29 cellular contexts compared by ENCODE assay signal in the genomic region with DNA sequence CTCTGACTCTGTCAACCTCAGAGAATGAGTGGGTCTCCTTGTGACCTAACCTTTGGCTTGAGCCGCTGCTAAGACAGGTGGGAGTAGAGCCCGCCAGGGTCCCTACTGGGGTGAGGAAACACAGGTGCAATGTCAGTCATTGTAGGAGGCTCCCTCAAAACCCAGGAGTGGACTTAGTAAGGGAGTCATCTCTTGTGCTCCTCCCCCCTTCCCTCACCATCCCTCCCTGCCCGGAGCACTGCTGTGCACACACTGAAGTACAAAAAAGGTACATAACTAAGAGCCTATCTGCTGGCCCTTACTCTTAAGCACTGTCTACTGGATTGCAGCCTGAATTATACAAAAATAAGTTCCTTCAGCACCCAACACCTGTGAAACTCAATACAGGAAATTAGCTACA.
"Had no signal": no experiment of that assay in that cellular context is flagged by ENCODE, and none has a peak within 500 bp of the region (broad histone marks: within the 10 kb centered on the region; RNA-seq: fewer than 3 reads in every experiment).

No MANE protein-coding gene starts in this region.

- H3K9me3 ChIP-seq: ovary, right lobe of liver, sigmoid colon, thoracic aorta, thyroid gland, tibial nerve, upper lobe of left lung, vagina had no signal

- H3K27ac Mint-ChIP-seq: natural killer cell treated with Interleukin-12 subunit alpha and Interleukin-12 subunit beta and Interleukin-15 and Interleukin-18, amount 100 ng/mL, for 72 hours; nephron progenitor cell; progenitor cell of endocrine pancreas; stimulated activated effector memory CD8-positive, alpha-beta T cell treated with anti-CD3 and anti-CD28 coated beads, Interleukin-12 subunit alpha, Interleukin-12 subunit beta, amount 100 ng/mL, for 72 hours; stimulated activated naive B cell treated with anti-CD40 and anti-IgM and Interleukin-4, amounts not matched to agents 10 μg/mL and 1 μg/mL and 100 μg/mL, for 72 hours; stimulated activated naive CD8-positive, alpha-beta T cell treated with anti-CD3 and anti-CD28 coated beads, Interleukin-15, Interleukin-2, amounts not matched to agents 100 ng/mL and 50 ng/mL, for 24 hours had no signal

- H3K9me3 Mint-ChIP-seq: stimulated activated naive CD8-positive, alpha-beta T cell treated with anti-CD3 and anti-CD28 coated beads, Interleukin-15, Interleukin-2, amounts not matched to agents 100 ng/mL and 50 ng/mL, for 24 hours had no signal

- H2AFZ ChIP-seq: parathyroid adenoma had no signal

- H3K4me1 Mint-ChIP-seq: nephron progenitor cell; neural crest cell; stimulated activated effector memory CD8-positive, alpha-beta T cell treated with anti-CD3 and anti-CD28 coated beads, Interleukin-12 subunit alpha, Interleukin-12 subunit beta, amount 100 ng/mL, for 72 hours; stimulated activated naive B cell treated with anti-CD40 and anti-IgM and Interleukin-4, amounts not matched to agents 10 μg/mL and 1 μg/mL and 100 μg/mL, for 72 hours had no signal

- ATAC-seq: psoas muscle; right cardiac atrium; stimulated activated naive B cell treated with anti-CD40 and anti-IgM and Interleukin-4, amounts not matched to agents 10 μg/mL and 1 μg/mL and 100 μg/mL, for 72 hours had no signal

- H3K79me2 ChIP-seq: parathyroid adenoma had no signal

- H3K27me3 Mint-ChIP-seq: progenitor cell of endocrine pancreas had no signal

- FAIRE-seq: small intestine, urothelium cell line had no signal

- H3K4me3 ChIP-seq: ovary, psoas muscle, right lobe of liver, sigmoid colon, stomach, thoracic aorta, thyroid gland, tibial nerve, upper lobe of left lung, vagina had no signal

- H3K27ac ChIP-seq: ovary, parathyroid adenoma, psoas muscle, right lobe of liver, sigmoid colon, stomach, thoracic aorta, thyroid gland, tibial nerve, upper lobe of left lung, vagina had no signal

- DNase-seq: nephron progenitor cell; occipital lobe; ovary; posterior cingulate gyrus; psoas muscle; right cardiac atrium; right lobe of liver; sigmoid colon; small intestine; stimulated activated CD4-positive, alpha-beta T cell treated with anti-CD3 and anti-CD28 coated beads, Interleukin-15, amount 100 ng/mL, for 24 hours; stimulated activated CD4-positive, alpha-beta T cell treated with anti-CD3 and anti-CD28 coated beads, Interleukin-2, amount 100 ng/mL, for 24 hours; stimulated activated CD4-positive, alpha-beta T cell treated with anti-CD3 and anti-CD28 coated beads, Interleukin-2, amount 100 ng/mL, for 48 hours; stimulated activated CD4-positive, alpha-beta T cell treated with anti-CD3 and anti-CD28 coated beads, Interleukin-4, amount 100 ng/mL, for 24 hours; stimulated activated naive B cell treated with anti-CD40 and anti-IgM and Interleukin-4, amounts not matched to agents 10 μg/mL and 1 μg/mL and 100 μg/mL, for 72 hours; stimulated activated naive CD4-positive, alpha-beta T cell treated with Interleukin-2 at 50 U/mL for 16 hours; stomach; thyroid gland; trophoblast cell; upper lobe of left lung had no signal

- H3K36me3 Mint-ChIP-seq: natural killer cell treated with Interleukin-12 subunit alpha and Interleukin-12 subunit beta and Interleukin-15 and Interleukin-18, amount 100 ng/mL, for 72 hours; stimulated activated effector memory CD8-positive, alpha-beta T cell treated with anti-CD3 and anti-CD28 coated beads, Interleukin-12 subunit alpha, Interleukin-12 subunit beta, amount 100 ng/mL, for 72 hours; stimulated activated naive B cell treated with anti-CD40 and anti-IgM and Interleukin-4, amounts not matched to agents 10 μg/mL and 1 μg/mL and 100 μg/mL, for 72 hours had no signal

- H3K4me3 Mint-ChIP-seq: natural killer cell treated with Interleukin-12 subunit alpha and Interleukin-12 subunit beta and Interleukin-15 and Interleukin-18, amount 100 ng/mL, for 72 hours; nephron progenitor cell; neural crest cell; stimulated activated effector memory CD8-positive, alpha-beta T cell treated with anti-CD3 and anti-CD28 coated beads, Interleukin-12 subunit alpha, Interleukin-12 subunit beta, amount 100 ng/mL, for 72 hours; stimulated activated naive B cell treated with anti-CD40 and anti-IgM and Interleukin-4, amounts not matched to agents 10 μg/mL and 1 μg/mL and 100 μg/mL, for 72 hours; stimulated activated naive CD8-positive, alpha-beta T cell treated with anti-CD3 and anti-CD28 coated beads, Interleukin-15, Interleukin-2, amounts not matched to agents 100 ng/mL and 50 ng/mL, for 24 hours had no signal

- H3K4me1 ChIP-seq: parathyroid adenoma, psoas muscle, right lobe of liver, sigmoid colon, stomach, thyroid gland, tibial nerve, upper lobe of left lung, vagina had no signal

- H3K27me3 ChIP-seq: ovary, sigmoid colon, thyroid gland, tibial nerve, upper lobe of left lung, vagina had no signal

- H3K36me3 ChIP-seq: ovary, right lobe of liver, sigmoid colon, stomach, thoracic aorta, thyroid gland, tibial nerve, upper lobe of left lung, vagina had no signal

- H3K9ac ChIP-seq: parathyroid adenoma had no signal
